9 cellular contexts compared by ENCODE assay signal in genomic region chr2:137838255-137839092, GRCh38.
DNase-seq lines count a peak whose midpoint lies in the region; ATAC-seq and TF ChIP-seq lines count a peak whose summit lies in the region.
"Had no signal": no experiment of that assay in that cellular context is flagged by ENCODE, and none has a peak within 500 bp of the region (broad histone marks: within the 10 kb centered on the region; RNA-seq: fewer than 3 reads in every experiment).

No MANE protein-coding gene starts in this region.

- no peak overlapping the region for H3K27ac Mint-ChIP-seq in activated CD8-positive, alpha-beta T cell treated with anti-CD3 and anti-CD28 coated beads for 36 hours
- no peak overlapping the region for H3K27ac Mint-ChIP-seq in activated CD8-positive, alpha-beta T cell treated with anti-CD3 and anti-CD28 coated beads, Interleukin-2, amount 10 ng/mL, durations not matched to agents 7 days and 5 days
- H3K27ac Mint-ChIP-seq in WTC11, result no peak overlapping the region
- H3K27ac Mint-ChIP-seq: activated naive CD8-positive, alpha-beta T cell had no signal

- no peak overlapping the region for H3K4me3 Mint-ChIP-seq in activated CD8-positive, alpha-beta T cell treated with anti-CD3 and anti-CD28 coated beads for 36 hours
- no peak overlapping the region for H3K4me3 Mint-ChIP-seq in activated CD8-positive, alpha-beta T cell treated with anti-CD3 and anti-CD28 coated beads, Interleukin-2, amount 10 ng/mL, durations not matched to agents 7 days and 5 days
- H3K4me3 Mint-ChIP-seq in WTC11, result no peak overlapping the region
- H3K4me3 Mint-ChIP-seq: activated naive CD8-positive, alpha-beta T cell had no signal

- CTCF ChIA-PET in activated CD8-positive, alpha-beta T cell treated with anti-CD3 and anti-CD28 coated beads for 36 hours (lab: Charles Lee), result interaction anchor here (0.6 to 2.6 kb wide), 9 partner anchors 9 to 1413 kb away, joined by 3 to 11 read pairs (median 3); no protein-coding TSS in a partner anchor
- CTCF ChIA-PET in activated CD8-positive, alpha-beta T cell treated with anti-CD3 and anti-CD28 coated beads, Interleukin-2, amount 10 ng/mL, durations not matched to agents 7 days and 5 days (lab: Charles Lee), result interaction anchor here (1.1 to 2.6 kb wide), 7 partner anchors 11 to 1416 kb away, joined by 3 to 11 read pairs (median 4); no protein-coding TSS in a partner anchor
- CTCF ChIA-PET in WTC11 (lab: Charles Lee), result interaction anchor here (0.9 to 1.4 kb wide), 6 partner anchors 10 to 906 kb away, joined by 3 to 7 read pairs (median 4); no protein-coding TSS in a partner anchor

- H3K36me3 ChIP-seq in hepatocyte (replicated peaks; ENCODE audit: insufficient read depth, low read depth), result no peaks in the 10 kb centered on the region

- POLR2A ChIA-PET in activated CD8-positive, alpha-beta T cell treated with anti-CD3 and anti-CD28 coated beads for 36 hours (lab: Charles Lee), result interaction anchor here (0.6 kb wide), 1 partner anchor 21 kb away, joined by 3 read pairs; no protein-coding TSS in a partner anchor
- POLR2A ChIA-PET in activated CD8-positive, alpha-beta T cell treated with anti-CD3 and anti-CD28 coated beads, Interleukin-2, amount 10 ng/mL, durations not matched to agents 7 days and 5 days (lab: Charles Lee), result no interaction called here
- POLR2A ChIA-PET in WTC11 (lab: Charles Lee), result interaction anchor here (0.7 kb wide), 1 partner anchor 905 kb away, joined by 3 read pairs; no protein-coding TSS in a partner anchor

- no peaks in the 10 kb centered on the region for H4K20me1 ChIP-seq in hepatocyte (ENCODE audit: insufficient read depth, poor library complexity, severe bottlenecking)

- H3K4me1 Mint-ChIP-seq in activated CD8-positive, alpha-beta T cell treated with anti-CD3 and anti-CD28 coated beads for 36 hours (ENCODE audit: low read depth), result no peaks in the 10 kb centered on the region
- no peaks in the 10 kb centered on the region for H3K4me1 Mint-ChIP-seq in activated CD8-positive, alpha-beta T cell treated with anti-CD3 and anti-CD28 coated beads, Interleukin-2, amount 10 ng/mL, durations not matched to agents 7 days and 5 days (ENCODE audit: low read depth)
- peaks cover 8% of the 10 kb centered on the region for H3K4me1 Mint-ChIP-seq in WTC11

- H3K4me1 ChIP-seq in hepatocyte (ENCODE audit: insufficient read depth), result no peaks in the 10 kb centered on the region

- no peaks in the 10 kb centered on the region for H3K36me3 Mint-ChIP-seq in activated CD8-positive, alpha-beta T cell treated with anti-CD3 and anti-CD28 coated beads for 36 hours (ENCODE audit: low read depth)
- no peaks in the 10 kb centered on the region for H3K36me3 Mint-ChIP-seq in activated CD8-positive, alpha-beta T cell treated with anti-CD3 and anti-CD28 coated beads, Interleukin-2, amount 10 ng/mL, durations not matched to agents 7 days and 5 days (ENCODE audit: low read depth)
- H3K36me3 Mint-ChIP-seq in WTC11, result no peaks in the 10 kb centered on the region
- H3K36me3 Mint-ChIP-seq: activated naive CD8-positive, alpha-beta T cell had no signal

- TF ChIP-seq CTCF in activated CD8-positive, alpha-beta T cell treated with anti-CD3 and anti-CD28 coated beads for 36 hours (IDR thresholded peaks at IDR 0.05), result peak; percentile 77
- TF ChIP-seq CTCF in WTC11 (IDR thresholded peaks at IDR 0.05), result peak; percentile 75
- peak; percentile 80 for TF ChIP-seq CTCF in hepatocyte (IDR thresholded peaks at IDR 0.05; ENCODE audit: poor library complexity)

- WGBS in hepatocyte (ENCODE audit: low lambda C conversion rate, missing lambda C conversion rate), result 34% methylated on average over 8 of the region's 8 CpGs

- no peaks in the 10 kb centered on the region for H3K9me3 Mint-ChIP-seq in activated CD8-positive, alpha-beta T cell treated with anti-CD3 and anti-CD28 coated beads for 36 hours
- no peaks in the 10 kb centered on the region for H3K9me3 Mint-ChIP-seq in activated CD8-positive, alpha-beta T cell treated with anti-CD3 and anti-CD28 coated beads, Interleukin-2, amount 10 ng/mL, durations not matched to agents 7 days and 5 days (ENCODE audit: insufficient read depth)
- H3K9me3 Mint-ChIP-seq in WTC11, result no peaks in the 10 kb centered on the region

- DNase-seq in activated CD8-positive, alpha-beta T cell treated with anti-CD3 and anti-CD28 coated beads for 36 hours, result no peak
- no peak for DNase-seq in activated CD8-positive, alpha-beta T cell treated with anti-CD3 and anti-CD28 coated beads, Interleukin-2, amount 10 ng/mL, durations not matched to agents 7 days and 5 days
- peak; percentile 35 for DNase-seq in NCI-H2029 treated with DMSO at 0.1 percent for 48 hours (lab: John Stamatoyannopoulos, UW)
- no peak for DNase-seq in WTC11 (ENCODE audit: low spot score)
- peak; percentile 71 for DNase-seq in hepatocyte (ENCODE audit: low spot score)
- peak; percentile 84 for DNase-seq in superior temporal gyrus (ENCODE audit: extremely low spot score)

- H3K27me3 ChIP-seq in hepatocyte, result no peaks in the 10 kb centered on the region

- intact Hi-C loops in activated CD8-positive, alpha-beta T cell treated with anti-CD3 and anti-CD28 coated beads for 36 hours (cut with micrococcal nuclease), result loop anchor here (10.0 kb wide), 2 partner anchors 374 to 1414 kb away; no protein-coding TSS in a partner anchor

- H2AFZ ChIP-seq in hepatocyte, result no peak overlapping the region

- no peak overlapping the region for H3K27ac ChIP-seq in hepatocyte

- H3K9me3 ChIP-seq in hepatocyte (ENCODE audit: low read depth), result no peaks in the 10 kb centered on the region

- H3K27me3 Mint-ChIP-seq in activated CD8-positive, alpha-beta T cell treated with anti-CD3 and anti-CD28 coated beads for 36 hours, result peaks cover 7% of the 10 kb centered on the region
- H3K27me3 Mint-ChIP-seq in activated CD8-positive, alpha-beta T cell treated with anti-CD3 and anti-CD28 coated beads, Interleukin-2, amount 10 ng/mL, durations not matched to agents 7 days and 5 days (ENCODE audit: low read depth), result no peaks in the 10 kb centered on the region
- H3K27me3 Mint-ChIP-seq in WTC11 (ENCODE audit: low read depth), result no peaks in the 10 kb centered on the region

- no peaks in the 10 kb centered on the region for H3K9me2 ChIP-seq in hepatocyte (replicated peaks; ENCODE audit: insufficient read depth)

- no peak overlapping the region for H3K4me3 ChIP-seq in hepatocyte

- no peak overlapping the region for H3K4me2 ChIP-seq in hepatocyte

- no peak for ATAC-seq in activated CD8-positive, alpha-beta T cell treated with anti-CD3 and anti-CD28 coated beads for 36 hours
- ATAC-seq in activated CD8-positive, alpha-beta T cell treated with anti-CD3 and anti-CD28 coated beads, Interleukin-2, amount 10 ng/mL, durations not matched to agents 7 days and 5 days, result no peak
- ATAC-seq in HG02623 (IDR thresholded peaks at IDR 0.05; ENCODE audit: unreplicated experiment) (peak; percentile 55), WTC11 (peak; percentile 70), GM18858 (IDR thresholded peaks at IDR 0.05; ENCODE audit: unreplicated experiment) (no peak)

- H3K79me2 ChIP-seq in hepatocyte, result no peaks in the 10 kb centered on the region

TF ChIP-seq in WTC11, 78 proteins besides CTCF, POLR2A, EP300 and RAD21 (continues in another document):
- TF ChIP-seq RORB (CRISPR knock-in tag; IDR thresholded peaks at IDR 0.05) (no peak), JAZF1 (CRISPR knock-in tag; IDR thresholded peaks at IDR 0.05) (no peak), MAX (CRISPR knock-in tag; IDR thresholded peaks at IDR 0.05) (no peak), FOXP1 (CRISPR knock-in tag; IDR thresholded peaks at IDR 0.05; ENCODE audit: borderline replicate concordance) (no peak), HMGA2 (CRISPR knock-in tag; IDR thresholded peaks at IDR 0.05) (no peak), CREM (CRISPR knock-in tag; IDR thresholded peaks at IDR 0.05) (no peak), STAT6 (CRISPR knock-in tag; conservative IDR thresholded peaks at IDR 0.05; ENCODE audit: low read depth) (no peak), TEAD4 (CRISPR knock-in tag; IDR thresholded peaks at IDR 0.05) (no peak), NFYB (CRISPR knock-in tag; conservative IDR thresholded peaks at IDR 0.05; ENCODE audit: low read depth) (no peak), NFATC4 (CRISPR knock-in tag; IDR thresholded peaks at IDR 0.05) (no peak), SP1 (CRISPR knock-in tag; conservative IDR thresholded peaks at IDR 0.05) (no peak), NR2C2 (CRISPR knock-in tag; IDR thresholded peaks at IDR 0.05) (no peak)

Comparison
In these comparisons a context has a peak if more than half of its experiments do, and no peak if none do; other contexts are left out.
1. ATAC-seq: peak in HG02623 (single experiment) and WTC11 (single experiment); none in activated CD8-positive, alpha-beta T cell treated with anti-CD3 and anti-CD28 coated beads for 36 hours (single experiment), activated CD8-positive, alpha-beta T cell treated with anti-CD3 and anti-CD28 coated beads, Interleukin-2, amount 10 ng/mL, durations not matched to agents 7 days and 5 days (single experiment) and GM18858 (single experiment).
2. DNase-seq: peak in NCI-H2029 treated with DMSO at 0.1 percent for 48 hours (single experiment), hepatocyte (single experiment) and superior temporal gyrus (single experiment); none in activated CD8-positive, alpha-beta T cell treated with anti-CD3 and anti-CD28 coated beads for 36 hours (single experiment), activated CD8-positive, alpha-beta T cell treated with anti-CD3 and anti-CD28 coated beads, Interleukin-2, amount 10 ng/mL, durations not matched to agents 7 days and 5 days (single experiment) and WTC11 (single experiment).
3. Peak in every context shown above with its lines, with median percentiles within 50 percentile points of each other: CTCF ChIP-seq.